ENCODE assay signal across 8 cellular contexts in the genomic region with DNA sequence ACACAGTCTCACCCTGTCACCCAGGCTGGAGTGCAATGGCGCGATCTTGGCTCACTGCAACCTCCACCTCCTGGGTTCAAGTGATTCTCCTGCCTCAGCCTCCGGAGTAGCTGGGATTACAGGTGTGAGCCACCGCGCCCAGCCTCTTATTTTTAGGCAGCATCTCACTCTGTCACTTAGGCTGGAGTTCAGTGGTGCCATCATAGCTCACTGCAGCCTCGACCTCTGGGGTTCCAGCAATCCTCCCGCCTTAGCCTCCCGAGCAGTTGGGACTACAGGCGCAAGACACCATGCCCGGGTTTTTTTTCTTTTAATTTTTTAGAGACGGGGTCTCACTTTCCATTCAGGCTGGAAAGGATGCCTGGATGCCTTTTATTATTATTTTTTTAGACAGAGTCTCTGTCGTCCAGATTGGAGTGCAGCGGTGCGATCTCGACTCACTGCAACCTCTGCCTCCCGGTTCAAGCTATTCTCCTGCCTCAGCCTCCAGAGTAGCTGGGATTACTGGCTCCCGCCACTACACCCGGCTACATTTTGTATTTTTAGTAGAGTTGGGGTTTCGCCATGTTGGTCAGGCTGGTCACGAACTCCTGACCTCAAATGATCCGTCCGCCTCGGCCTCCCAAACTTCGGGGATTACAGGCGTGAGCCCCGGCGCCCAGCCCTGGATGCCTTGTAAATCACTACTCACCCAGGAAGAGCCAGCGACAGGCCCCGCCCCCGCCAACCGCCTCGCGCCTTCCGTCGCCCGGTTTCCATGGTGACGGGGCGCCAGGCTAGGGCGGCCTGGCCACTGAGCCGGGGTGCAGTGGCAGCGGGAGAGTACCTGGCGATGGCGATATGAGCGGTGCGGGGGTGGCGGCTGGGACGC. TPM values are rescaled to one million over a fixed set of nuclear protein-coding genes. Genes with fewer than 3 reads are reported as not detected.
DNase-seq lines count a peak whose midpoint lies in the region; ATAC-seq, FAIRE-seq and TF ChIP-seq lines count a peak whose summit lies in the region.
"Not testable (repeated sequence)": the region's sequence is repeated elsewhere in the genome, so short reads cannot be mapped to it uniquely, and the experiment has no call there.

A gene (plus strand): TSS at position 758 of the 871 bp plus-strand sequence. CDS start 83 bp downstream, at position 841.

- H3K4me3 ChIP-seq in AG10803 (ENCODE audit: low read length) = peak within 1 kb of the TSS; percentile 48
- H3K4me3 ChIP-seq in mammary epithelial cell (replicated peaks in 1 of 3; ENCODE audit: insufficient read depth in 1 of 3, low read depth in 2 of 3, low read length in 3 of 3) = peak within 1 kb of the TSS in 2 of 3 experiments; percentile 34 to 36
- H3K4me3 ChIP-seq in kidney (ENCODE audit: low read length in 2 of 2) = peak within 1 kb of the TSS in 1 of 2 donors; percentile 43

- peak within 1 kb of the TSS; percentile 51 for H3K4me2 ChIP-seq in mammary epithelial cell (ENCODE audit: insufficient read depth, low read depth, low read length)

- peak; percentile 46 for DNase-seq in AG10803 (ENCODE audit: low read depth)
- DNase-seq in NCI-H226 = peak; percentile 16
- peak; percentile 68 for DNase-seq in activated CD4-positive, alpha-beta T cell treated with anti-CD3 and anti-CD28 coated beads for 1 hour
- peak; percentile 38 for DNase-seq in mammary epithelial cell
- DNase-seq in kidney = peak; percentile 91
- peak; percentile 89 for DNase-seq in stimulated activated CD4-positive, alpha-beta T cell treated with anti-CD3 and anti-CD28 coated beads, Interleukin-15, amount 100 ng/mL, for 24 hours

- not testable (repeated sequence) for FAIRE-seq in kidney (lab: Jason Lieb, UNC)

- not testable (repeated sequence) for BruUV-seq in mammary epithelial cell (replicated peaks; lab: Mats Ljungman, UMichigan)

- H3K4me1 ChIP-seq in mammary epithelial cell (ENCODE audit: insufficient read depth, low read length); kidney (ENCODE audit: control insufficient read depth in 1 of 2, insufficient read depth in 1 of 2, low read depth in 1 of 2, low read length in 2 of 2): not testable (repeated sequence)

- not testable (repeated sequence) for H3K79me2 ChIP-seq in mammary epithelial cell (ENCODE audit: insufficient read depth, low read length)

- not testable (repeated sequence) for H3K27ac ChIP-seq in mammary epithelial cell (ENCODE audit: insufficient read depth, low read depth, low read length); kidney (ENCODE audit: low read depth in 2 of 2, low read length in 2 of 2)

- dilution Hi-C loops in mammary epithelial cell (cut with HindIII; ENCODE audit: low sequenced_read_pairs) = not testable (repeated sequence)

- not testable (repeated sequence) for H3K9me3 ChIP-seq in mammary epithelial cell (replicated peaks; ENCODE audit: insufficient read depth, low read length); kidney (ENCODE audit: control insufficient read depth in 1 of 2, low read length in 2 of 2)

- H3K9ac ChIP-seq in mammary epithelial cell (ENCODE audit: insufficient read depth, low read length); kidney (ENCODE audit: low read length in 2 of 2): not testable (repeated sequence)

- CTCF ChIA-PET in mammary epithelial cell (lab: Charles Lee; ENCODE audit: low non-redundant PET) = not testable (repeated sequence)

- not testable (repeated sequence) for H3K27me3 ChIP-seq in mammary epithelial cell (ENCODE audit: insufficient read depth, low read length)

- not testable (repeated sequence) for TF ChIP-seq CTCF in AG10803 (conservative IDR thresholded peaks at IDR 0.05; ENCODE audit: low read length); mammary epithelial cell (conservative IDR thresholded peaks at IDR 0.05 in 1 of 2, IDR thresholded peaks at IDR 0.05 in 1 of 2; ENCODE audit: extremely low read depth in 1 of 2, insufficient read depth in 1 of 2, low read depth in 1 of 2, low read length in 2 of 2); kidney (IDR thresholded peaks at IDR 0.05; ENCODE audit: borderline replicate concordance, extremely low read depth, insufficient read depth)

- in situ Hi-C loops in mammary epithelial cell (cut with MboI; ENCODE audit: low sequenced_read_pairs in 2 of 2) = not testable (repeated sequence)

- WGBS in mammary epithelial cell (ENCODE audit: low coverage, missing lambda C conversion rate) = 72% methylated on average over 10 of the region's 47 CpGs

- ATAC-seq in GM19395 (IDR thresholded peaks at IDR 0.05; ENCODE audit: unreplicated experiment) = peak; percentile 82
- ATAC-seq in HG03354 (IDR thresholded peaks at IDR 0.05; ENCODE audit: poor library complexity, severe bottlenecking, unreplicated experiment) = peak; percentile 90

- H3K36me3 ChIP-seq in mammary epithelial cell (ENCODE audit: insufficient read depth, low read length); kidney (ENCODE audit: control insufficient read depth in 1 of 2, insufficient read depth in 2 of 2, low read length in 2 of 2): not testable (repeated sequence)

- intact Hi-C loops in mammary epithelial cell (cut with micrococcal nuclease) = loop anchor here (5.0 kb wide), 1 partner anchor 35 kb away; a partner anchor contains a TSS
- intact Hi-C loops in kidney (cut with DNase I) = not testable (repeated sequence)

- peak within 1 kb of the TSS; percentile 67 for H2AFZ ChIP-seq in mammary epithelial cell (ENCODE audit: low read depth, low read length)

- not testable (repeated sequence) for H4K20me1 ChIP-seq in mammary epithelial cell (ENCODE audit: insufficient read depth, low read length)

RNA-seq across cellular contexts. Expression of the gene that starts here (rescaled TPM):
- 1 to 10 TPM; 5.4 to 7.5 TPM for total RNA-seq in mammary epithelial cell
- 15.1 TPM for polyA plus RNA-seq in mammary epithelial cell
- polyA minus RNA-seq in mammary epithelial cell = 1.8 TPM
- total RNA-seq in kidney = 9.5 TPM
- 10.5 TPM for polyA plus RNA-seq in kidney (ENCODE audit: insufficient read depth, low read depth, low replicate concordance)

Comparison
In these comparisons a context has a peak if more than half of its experiments do, and no peak if none do; other contexts are left out.
1. DNase-seq: peak in every context shown above with its lines; median percentile 91 in kidney; 89 in stimulated activated CD4-positive, alpha-beta T cell treated with anti-CD3 and anti-CD28 coated beads, Interleukin-15, amount 100 ng/mL, for 24 hours; 68 in activated CD4-positive, alpha-beta T cell treated with anti-CD3 and anti-CD28 coated beads for 1 hour; 46 in AG10803; 38 in mammary epithelial cell; 16 in NCI-H226.